In genomic region chr1:64092851-64093371, GRCh38 we compare ENCODE assay signal across 18 cellular contexts.
DNase-seq lines count a peak whose midpoint lies in the region; ATAC-seq and TF ChIP-seq lines count a peak whose summit lies in the region.
"Had no signal": no experiment of that assay in that cellular context is flagged by ENCODE, and none has a peak within 500 bp of the region (broad histone marks: within the 10 kb centered on the region; RNA-seq: fewer than 3 reads in every experiment).

No MANE protein-coding gene starts in this region.

- intact Hi-C loops in sciatic nerve (cut with DNase I): no loop called here

- H3K36me3 Mint-ChIP-seq in chondrocyte (ENCODE audit: low read depth): peaks cover 5% of the 10 kb centered on the region
- H3K36me3 Mint-ChIP-seq in natural killer cell treated with Interleukin-12 subunit alpha and Interleukin-12 subunit beta and Interleukin-15 and Interleukin-18, amount 100 ng/mL, for 72 hours: no peaks in the 10 kb centered on the region
- H3K36me3 Mint-ChIP-seq: CD8-positive, alpha-beta T cell had no signal

- TF ChIP-seq CTCF in chondrocyte (IDR thresholded peaks at IDR 0.05): no peak

- peak; percentile 41 for DNase-seq in RPMI7951 (ENCODE audit: low read depth)
- DNase-seq in chondrocyte (ENCODE audit: low spot score): no peak
- peak; percentile 70 for DNase-seq in left kidney (ENCODE audit: low read depth, low spot score)
- DNase-seq in sciatic nerve (ENCODE audit: low spot score): no peak
- DNase-seq in LoVo (ENCODE audit: low spot score): no peak
- DNase-seq in natural killer cell treated with Interleukin-12 subunit alpha and Interleukin-12 subunit beta and Interleukin-15 and Interleukin-18, amount 100 ng/mL, for 72 hours (ENCODE audit: low spot score): no peak
- DNase-seq: activated CD4-positive, alpha-beta T cell treated with anti-CD3 and anti-CD28 coated beads, Interleukin-2, amount 10 ng/mL, durations not matched to agents 24 days and 14 days; activated naive CD4-positive, alpha-beta T cell treated with Interleukin-2 at 50 U/mL for 16 hours; body of pancreas; CD8-positive, alpha-beta T cell; DMS79; kidney; MM.1S; NCI-H187; NCI-H2227 treated with DMSO at 0.1 percent for 48 hours; stomach had no signal

- H3K4me3 Mint-ChIP-seq in chondrocyte (ENCODE audit: unreplicated experiment): no peak overlapping the region
- H3K4me3 Mint-ChIP-seq in natural killer cell treated with Interleukin-12 subunit alpha and Interleukin-12 subunit beta and Interleukin-15 and Interleukin-18, amount 100 ng/mL, for 72 hours: no peak overlapping the region
- H3K4me3 Mint-ChIP-seq: activated CD4-positive, alpha-beta T cell treated with anti-CD3 and anti-CD28 coated beads, Interleukin-2, amount 10 ng/mL, durations not matched to agents 24 days and 14 days; CD8-positive, alpha-beta T cell had no signal

- H3K27me3 Mint-ChIP-seq in chondrocyte (ENCODE audit: low read depth): no peaks in the 10 kb centered on the region
- H3K27me3 Mint-ChIP-seq in natural killer cell treated with Interleukin-12 subunit alpha and Interleukin-12 subunit beta and Interleukin-15 and Interleukin-18, amount 100 ng/mL, for 72 hours: peaks cover 6 to 7% of the 10 kb centered on the region in 2 donors

- peak; percentile 79 for ATAC-seq in sciatic nerve
- ATAC-seq in natural killer cell treated with Interleukin-12 subunit alpha and Interleukin-12 subunit beta and Interleukin-15 and Interleukin-18, amount 100 ng/mL, for 72 hours: no peak
- ATAC-seq in GM21367 (IDR thresholded peaks at IDR 0.05; ENCODE audit: unreplicated experiment): no peak
- no peak for ATAC-seq in GM19395 (IDR thresholded peaks at IDR 0.05; ENCODE audit: unreplicated experiment)
- ATAC-seq: body of pancreas; CD8-positive, alpha-beta T cell had no signal

- peaks cover 52% of the 10 kb centered on the region for H3K4me1 Mint-ChIP-seq in chondrocyte (ENCODE audit: low read depth)
- H3K4me1 Mint-ChIP-seq in natural killer cell treated with Interleukin-12 subunit alpha and Interleukin-12 subunit beta and Interleukin-15 and Interleukin-18, amount 100 ng/mL, for 72 hours (ENCODE audit: low read depth in 2 of 2): no peaks in the 10 kb centered on the region
- H3K4me1 Mint-ChIP-seq: activated CD4-positive, alpha-beta T cell treated with anti-CD3 and anti-CD28 coated beads, Interleukin-2, amount 10 ng/mL, durations not matched to agents 24 days and 14 days had no signal

- no peaks in the 10 kb centered on the region for H3K9me3 Mint-ChIP-seq in chondrocyte (ENCODE audit: low read depth)
- H3K9me3 Mint-ChIP-seq in natural killer cell treated with Interleukin-12 subunit alpha and Interleukin-12 subunit beta and Interleukin-15 and Interleukin-18, amount 100 ng/mL, for 72 hours: no peaks in the 10 kb centered on the region
- H3K9me3 Mint-ChIP-seq: activated CD4-positive, alpha-beta T cell treated with anti-CD3 and anti-CD28 coated beads, Interleukin-2, amount 10 ng/mL, durations not matched to agents 24 days and 14 days; CD8-positive, alpha-beta T cell had no signal

- peak overlapping the region; percentile 88 for H3K27ac Mint-ChIP-seq in chondrocyte (ENCODE audit: unreplicated experiment)
- H3K27ac Mint-ChIP-seq in natural killer cell treated with Interleukin-12 subunit alpha and Interleukin-12 subunit beta and Interleukin-15 and Interleukin-18, amount 100 ng/mL, for 72 hours: no peak overlapping the region
- H3K27ac Mint-ChIP-seq: activated CD4-positive, alpha-beta T cell treated with anti-CD3 and anti-CD28 coated beads, Interleukin-2, amount 10 ng/mL, durations not matched to agents 24 days and 14 days; CD8-positive, alpha-beta T cell had no signal

Comparison
In these comparisons a context has a peak if more than half of its experiments do, and no peak if none do; other contexts are left out.
1. DNase-seq: peak in RPMI7951 (single experiment) and left kidney (single experiment); none in chondrocyte (single experiment), sciatic nerve (single experiment), LoVo (single experiment) and natural killer cell treated with Interleukin-12 subunit alpha and Interleukin-12 subunit beta and Interleukin-15 and Interleukin-18, amount 100 ng/mL, for 72 hours (single experiment).